8 cellular contexts compared by ENCODE assay signal in the genomic region with DNA sequence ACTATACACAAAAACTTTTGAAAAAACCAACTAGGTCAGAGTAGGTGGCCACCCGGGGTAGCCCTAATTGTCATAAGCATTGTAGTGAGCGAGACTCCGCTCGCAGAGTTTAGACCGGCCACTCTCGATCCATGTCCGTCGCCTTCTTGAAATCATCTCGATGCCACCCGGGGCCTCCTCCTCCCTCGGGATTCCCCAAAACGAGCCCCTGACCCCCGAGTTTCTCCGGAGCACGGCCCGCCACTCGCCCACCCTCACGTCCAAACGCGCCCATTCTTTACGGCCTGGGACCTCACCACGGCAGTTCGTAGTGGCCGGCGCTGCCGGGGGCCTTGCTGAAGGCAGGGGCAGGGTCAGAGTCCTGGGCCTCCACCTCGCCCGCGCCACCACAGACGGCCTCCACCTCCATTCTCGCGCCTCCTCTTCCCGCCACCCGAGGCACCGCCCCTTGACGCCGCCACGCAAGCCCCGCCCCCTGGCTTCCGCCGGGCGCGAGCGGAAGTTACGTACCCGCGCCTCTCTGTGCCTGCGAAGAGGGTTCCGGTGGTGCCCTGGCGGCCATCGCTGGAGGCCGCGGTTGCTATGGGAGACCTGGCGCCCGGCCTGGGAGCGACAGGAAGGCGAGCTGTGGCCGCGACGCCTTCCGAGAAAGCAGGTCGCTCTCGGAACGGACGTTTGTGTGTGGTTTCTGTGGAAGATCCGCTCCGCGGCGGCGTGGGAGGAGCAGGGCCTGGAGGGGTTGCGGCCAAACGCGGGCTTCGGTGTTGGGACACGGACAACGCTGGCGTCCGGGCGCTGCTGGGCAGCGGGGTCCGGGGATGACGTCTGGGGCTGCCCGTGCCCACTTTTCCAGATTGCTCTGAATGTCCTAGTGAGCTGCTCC. TPM values are rescaled to one million over a fixed set of nuclear protein-coding genes. Genes with fewer than 3 reads are reported as not detected.
DNase-seq lines count a peak whose midpoint lies in the region; ATAC-seq and TF ChIP-seq lines count a peak whose summit lies in the region.

A gene (minus strand): TSS at position 425 of the 883 bp plus-strand sequence. CDS start 16 bp downstream, at position 409.

- peak; percentile 8 for TF ChIP-seq CTCF in kidney epithelial cell (IDR thresholded peaks at IDR 0.05; ENCODE audit: insufficient read depth, low read length, poor library complexity, severe bottlenecking)

- ATAC-seq in GM19025 (IDR thresholded peaks at IDR 0.05; ENCODE audit: low read depth, unreplicated experiment) (peak; percentile 89), HG03342 (IDR thresholded peaks at IDR 0.05; ENCODE audit: unreplicated experiment) (peak; percentile 92)

- H3K4me3 ChIP-seq in kidney epithelial cell (ENCODE audit: low read depth, low read length) = peak within 1 kb of the TSS; percentile 89

- H3K36me3 ChIP-seq in kidney epithelial cell (ENCODE audit: control insufficient read depth, insufficient read depth, low read length) = no peaks in the 10 kb centered on the region

- DNase-seq in AG20443 (ENCODE audit: low spot score) = peak; percentile 99
- DNase-seq in NCI-H446 treated with DMSO at 0.1 percent for 48 hours (lab: John Stamatoyannopoulos, UW) = peak; percentile 72
- DNase-seq in activated CD4-positive, alpha-beta T cell treated with anti-CD3 and anti-CD28 coated beads for 1 hour = peak; percentile 96
- DNase-seq in cerebellum (ENCODE audit: low spot score) = peak; percentile 99
- peak; percentile 75 for DNase-seq in kidney epithelial cell (ENCODE audit: low read depth)
- DNase-seq in stimulated activated CD4-positive, alpha-beta T cell treated with anti-CD3 and anti-CD28 coated beads, Interleukin-15, amount 100 ng/mL, for 48 hours (ENCODE audit: low read depth in 2 of 2) = peak; percentile 93 to 95

- no peaks in the 10 kb centered on the region for H3K27me3 ChIP-seq in kidney epithelial cell (ENCODE audit: control insufficient read depth, insufficient read depth, low read length)

RNA-seq across cellular contexts. Expression of the gene that starts here (rescaled TPM):
- total RNA-seq in cerebellum = 22.1 TPM
- total RNA-seq in kidney epithelial cell = 15.7 and 19.9 TPM in 2 replicates

Comparison
In these comparisons a context has a peak if more than half of its experiments do, and no peak if none do; other contexts are left out.
1. Peak in every context shown above with its lines: DNase-seq, ATAC-seq and H3K4me3 ChIP-seq.